ENCODE assay signal across 16 cellular contexts in the genomic region with DNA sequence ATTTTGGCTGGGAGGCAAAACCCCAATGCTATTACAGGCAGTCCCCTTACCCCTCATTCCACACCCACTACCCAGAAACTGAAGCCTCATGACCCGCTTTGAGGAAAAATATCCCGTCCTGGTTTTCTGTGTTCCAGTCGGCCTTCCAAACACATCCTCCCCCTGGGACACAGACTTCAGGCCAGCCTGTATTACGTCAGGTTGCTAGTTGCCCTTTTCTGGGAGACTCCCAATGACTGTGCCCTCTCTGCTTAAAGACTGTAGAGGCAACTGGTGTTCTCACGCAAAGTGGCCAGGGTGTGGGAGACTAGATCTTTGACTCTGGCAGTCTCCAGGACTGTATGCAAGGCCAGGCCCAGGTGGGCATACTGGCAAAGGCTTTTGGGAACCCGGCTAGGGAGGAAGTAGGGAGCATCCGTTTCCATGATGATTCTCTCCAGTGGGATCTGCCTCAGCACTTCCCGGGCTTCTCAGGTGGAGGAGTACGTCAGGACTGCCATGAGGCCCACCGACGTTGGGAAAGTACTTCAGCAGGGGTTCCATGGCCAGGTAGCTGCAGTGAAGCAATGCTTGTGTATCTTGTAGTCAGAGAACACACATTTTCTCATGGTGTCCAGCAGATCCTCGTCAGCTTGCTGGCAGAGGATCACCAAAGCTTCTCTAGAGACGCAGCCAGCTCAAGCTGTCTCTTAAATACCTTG.
"Had no signal": no experiment of that assay in that cellular context is flagged by ENCODE, and none has a peak within 500 bp of the region (broad histone marks: within the 10 kb centered on the region; RNA-seq: fewer than 3 reads in every experiment).

No MANE protein-coding gene starts in this region.

- H3K4me3 ChIP-seq: pancreas, SJSA1, transverse colon had no signal

- H3K9me3 Mint-ChIP-seq: activated naive CD8-positive, alpha-beta T cell treated with anti-CD3 and anti-CD28 coated beads, Interleukin-2, amount 50 U/mL, for 24 hours; stimulated activated naive B cell treated with anti-CD40 and anti-IgM and Interleukin-4, amounts not matched to agents 10 μg/mL and 1 μg/mL and 100 μg/mL, for 72 hours had no signal

- H3K9me3 ChIP-seq: pancreas, SJSA1, transverse colon had no signal

- H3K27ac ChIP-seq: pancreas, SJSA1, transverse colon had no signal

- ATAC-seq: activated CD4-positive, alpha-beta T cell treated with anti-CD3 and anti-CD28 coated beads for 36 hours; activated CD8-positive, alpha-beta T cell treated with anti-CD3 and anti-CD28 coated beads, Interleukin-2, amount 10 ng/mL, durations not matched to agents 7 days and 5 days; activated naive CD8-positive, alpha-beta T cell treated with anti-CD3 and anti-CD28 coated beads, Interleukin-2, amount 50 U/mL, for 24 hours; pancreas; stimulated activated naive B cell treated with anti-CD40 and anti-IgM and Interleukin-4, amounts not matched to agents 10 μg/mL and 1 μg/mL and 100 μg/mL, for 72 hours had no signal

- FAIRE-seq: astrocyte, colon, pancreas had no signal

- H3K27ac Mint-ChIP-seq: activated CD4-positive, alpha-beta T cell treated with anti-CD3 and anti-CD28 coated beads for 36 hours; activated naive CD4-positive, alpha-beta T cell treated with anti-CD3 and anti-CD28 coated beads for 36 hours; activated naive CD8-positive, alpha-beta T cell treated with anti-CD3 and anti-CD28 coated beads, Interleukin-2, amount 50 U/mL, for 24 hours had no signal

- H3K27me3 ChIP-seq: pancreas, SJSA1, transverse colon had no signal

- H3K4me3 Mint-ChIP-seq: activated CD4-positive, alpha-beta T cell treated with anti-CD3 and anti-CD28 coated beads for 36 hours; activated CD8-positive, alpha-beta T cell treated with anti-CD3 and anti-CD28 coated beads, Interleukin-2, amount 10 ng/mL, durations not matched to agents 7 days and 5 days; activated naive CD4-positive, alpha-beta T cell treated with anti-CD3 and anti-CD28 coated beads for 36 hours; activated naive CD8-positive, alpha-beta T cell treated with anti-CD3 and anti-CD28 coated beads, Interleukin-2, amount 50 U/mL, for 24 hours; stimulated activated naive B cell treated with anti-CD40 and anti-IgM and Interleukin-4, amounts not matched to agents 10 μg/mL and 1 μg/mL and 100 μg/mL, for 72 hours had no signal

- H3K27me3 Mint-ChIP-seq: activated CD4-positive, alpha-beta T cell treated with anti-CD3 and anti-CD28 coated beads for 36 hours; activated naive CD8-positive, alpha-beta T cell treated with anti-CD3 and anti-CD28 coated beads, Interleukin-2, amount 50 U/mL, for 24 hours; stimulated activated naive B cell treated with anti-CD40 and anti-IgM and Interleukin-4, amounts not matched to agents 10 μg/mL and 1 μg/mL and 100 μg/mL, for 72 hours had no signal

- H3K4me1 Mint-ChIP-seq: activated CD4-positive, alpha-beta T cell treated with anti-CD3 and anti-CD28 coated beads for 36 hours; activated naive CD8-positive, alpha-beta T cell treated with anti-CD3 and anti-CD28 coated beads, Interleukin-2, amount 50 U/mL, for 24 hours had no signal

- DNase-seq: activated CD4-positive, alpha-beta T cell treated with anti-CD3 and anti-CD28 coated beads for 36 hours; activated CD8-positive, alpha-beta T cell treated with anti-CD3 and anti-CD28 coated beads, Interleukin-2, amount 10 ng/mL, durations not matched to agents 7 days and 5 days; activated naive CD4-positive, alpha-beta T cell treated with anti-CD3 and anti-CD28 coated beads for 36 hours; activated naive CD8-positive, alpha-beta T cell treated with anti-CD3 and anti-CD28 coated beads, Interleukin-2, amount 50 U/mL, for 24 hours; activated T-cell treated with anti-CD3 and anti-CD28 coated beads for 4 hours; foreskin fibroblast; glutamatergic neuron; left cardiac atrium; pancreas; stimulated activated CD4-positive, alpha-beta T cell treated with anti-CD3 and anti-CD28 coated beads, Interleukin-2, amount 100 ng/mL, for 48 hours; stimulated activated naive B cell treated with anti-CD40 and anti-IgM and Interleukin-4, amounts not matched to agents 10 μg/mL and 1 μg/mL and 100 μg/mL, for 72 hours; T-helper 2 cell; transverse colon had no signal

- H3K4me1 ChIP-seq: SJSA1, transverse colon had no signal
